Comparison of ENCODE assay signal across 13 cellular contexts in genomic region chr4:165461176-165461835, GRCh38.
DNase-seq lines count a peak whose midpoint lies in the region; ATAC-seq and TF ChIP-seq lines count a peak whose summit lies in the region.
"Had no signal": no experiment of that assay in that cellular context is flagged by ENCODE, and none has a peak within 500 bp of the region (broad histone marks: within the 10 kb centered on the region; RNA-seq: fewer than 3 reads in every experiment).

No MANE protein-coding gene starts in this region.

- TF ChIP-seq CTCF in endodermal cell (conservative IDR thresholded peaks at IDR 0.05), result no peak

- peaks cover 17% of the 10 kb centered on the region for H3K36me3 ChIP-seq in endodermal cell (ENCODE audit: control insufficient read depth, insufficient read depth, low read length)
- H3K36me3 ChIP-seq in HAP-1 (replicated peaks), result no peaks in the 10 kb centered on the region
- H3K36me3 ChIP-seq: BLaER1 had no signal

- in situ Hi-C loops in HAP-1 (cut with MboI; ENCODE audit: low sequenced_read_pairs), result loop anchor here (5.0 to 25.0 kb wide), 3 partner anchors 107 to 674 kb away; no protein-coding TSS in a partner anchor

- ATAC-seq in HG03139 (IDR thresholded peaks at IDR 0.05; ENCODE audit: unreplicated experiment) (no peak), GM18868 (IDR thresholded peaks at IDR 0.05; ENCODE audit: unreplicated experiment) (no peak)
- ATAC-seq in activated T-helper 17 cell treated with anti-CD3 and anti-CD28 coated beads, Interleukin-2, amount 50 U/mL, for 72 hours (replicated peaks), result no peak
- ATAC-seq: stimulated activated naive CD8-positive, alpha-beta T cell treated with anti-CD3 and anti-CD28 coated beads, Interleukin-15, amount 100 ng/mL, for 72 hours had no signal

- peaks cover 14% of the 10 kb centered on the region for H3K4me1 Mint-ChIP-seq in endodermal cell
- no peaks in the 10 kb centered on the region for H3K4me1 Mint-ChIP-seq in activated T-helper 17 cell treated with anti-CD3 and anti-CD28 coated beads, Interleukin-2, amount 50 U/mL, for 72 hours
- H3K4me1 Mint-ChIP-seq: central memory CD8-positive, alpha-beta T cell; naive B cell; stimulated activated naive CD8-positive, alpha-beta T cell treated with anti-CD3 and anti-CD28 coated beads, Interleukin-15, amount 100 ng/mL, for 72 hours had no signal

- no peaks in the 10 kb centered on the region for H3K9me3 Mint-ChIP-seq in endodermal cell
- H3K9me3 Mint-ChIP-seq in activated T-helper 17 cell treated with anti-CD3 and anti-CD28 coated beads, Interleukin-2, amount 50 U/mL, for 72 hours, result no peaks in the 10 kb centered on the region
- H3K9me3 Mint-ChIP-seq: central memory CD8-positive, alpha-beta T cell; naive B cell; stimulated activated naive CD8-positive, alpha-beta T cell treated with anti-CD3 and anti-CD28 coated beads, Interleukin-15, amount 100 ng/mL, for 72 hours had no signal

- H3K27me3 ChIP-seq in endodermal cell (ENCODE audit: control insufficient read depth, insufficient read depth, low read length, poor library complexity, severe bottlenecking), result no peaks in the 10 kb centered on the region
- H3K27me3 ChIP-seq in HAP-1 (ENCODE audit: low read depth), result no peaks in the 10 kb centered on the region
- H3K27me3 ChIP-seq: BLaER1 had no signal

- no peaks in the 10 kb centered on the region for H3K27me3 Mint-ChIP-seq in endodermal cell (ENCODE audit: insufficient read depth)
- H3K27me3 Mint-ChIP-seq in activated T-helper 17 cell treated with anti-CD3 and anti-CD28 coated beads, Interleukin-2, amount 50 U/mL, for 72 hours, result peaks cover 8% of the 10 kb centered on the region

- 94 to 96% methylated on average over 4 to 8 of the region's 8 CpGs for WGBS in endodermal cell (ENCODE audit: insufficient coverage in 1 of 2, insufficient read length in 1 of 2), 2 experiments

- H3K27ac Mint-ChIP-seq in endodermal cell, result peak overlapping the region; percentile 20
- H3K27ac Mint-ChIP-seq in activated T-helper 17 cell treated with anti-CD3 and anti-CD28 coated beads, Interleukin-2, amount 50 U/mL, for 72 hours, result no peak overlapping the region
- H3K27ac Mint-ChIP-seq: stimulated activated naive CD8-positive, alpha-beta T cell treated with anti-CD3 and anti-CD28 coated beads, Interleukin-15, amount 100 ng/mL, for 72 hours had no signal

- H3K9ac ChIP-seq in endodermal cell (ENCODE audit: extremely low read depth, low read length, poor library complexity, severe bottlenecking), result no peak overlapping the region
- H3K9ac ChIP-seq: BLaER1 had no signal

- peak; percentile 80 for DNase-seq in AG08395 (ENCODE audit: low spot score)
- peak; percentile 12 for DNase-seq in LHCN-M2 (ENCODE audit: low read depth)
- DNase-seq in endodermal cell, result no peak
- DNase-seq in myocyte (ENCODE audit: low read depth), result peak; percentile 22
- no peak for DNase-seq in HAP-1 (ENCODE audit: low spot score in 2 of 2)
- DNase-seq: activated T-cell treated with anti-CD3 and anti-CD28 coated beads for 4 hours; naive B cell; stimulated activated naive CD8-positive, alpha-beta T cell treated with anti-CD3 and anti-CD28 coated beads, Interleukin-15, amount 100 ng/mL, for 72 hours had no signal

- no peak overlapping the region for H3K27ac ChIP-seq in endodermal cell (ENCODE audit: low read depth, low read length)
- H3K27ac ChIP-seq: BLaER1 had no signal

- H3K9me3 ChIP-seq in endodermal cell (ENCODE audit: control insufficient read depth, low read length) (no peaks in the 10 kb centered on the region), HAP-1 (no peaks in the 10 kb centered on the region)
- H3K9me3 ChIP-seq: BLaER1 had no signal

- no peak overlapping the region for H3K4me3 Mint-ChIP-seq in endodermal cell
- H3K4me3 Mint-ChIP-seq in activated T-helper 17 cell treated with anti-CD3 and anti-CD28 coated beads, Interleukin-2, amount 50 U/mL, for 72 hours, result no peak overlapping the region
- H3K4me3 Mint-ChIP-seq: central memory CD8-positive, alpha-beta T cell; naive B cell; stimulated activated naive CD8-positive, alpha-beta T cell treated with anti-CD3 and anti-CD28 coated beads, Interleukin-15, amount 100 ng/mL, for 72 hours had no signal

- H3K4me3 ChIP-seq in endodermal cell (ENCODE audit: low read length) (no peak overlapping the region), HAP-1 (no peak overlapping the region)
- H3K4me3 ChIP-seq: BLaER1 had no signal

- no peaks in the 10 kb centered on the region for H3K36me3 Mint-ChIP-seq in endodermal cell (ENCODE audit: low read depth)
- no peaks in the 10 kb centered on the region for H3K36me3 Mint-ChIP-seq in activated T-helper 17 cell treated with anti-CD3 and anti-CD28 coated beads, Interleukin-2, amount 50 U/mL, for 72 hours (ENCODE audit: low read depth)
- H3K36me3 Mint-ChIP-seq: naive B cell had no signal

- H3K4me1 ChIP-seq in endodermal cell (ENCODE audit: control insufficient read depth, insufficient read depth, low read length) (peaks cover 3% of the 10 kb centered on the region), HAP-1 (no peaks in the 10 kb centered on the region)
- H3K4me1 ChIP-seq: BLaER1 had no signal

Comparison
In these comparisons a context has a peak if more than half of its experiments do, and no peak if none do; other contexts are left out.
1. DNase-seq: peak in AG08395 (single experiment), LHCN-M2 (single experiment) and myocyte (single experiment); none in endodermal cell (single experiment) and HAP-1 (0 of 2).